Comparison of ENCODE assay signal across 26 cellular contexts in genomic region chr3:185208836-185209235, GRCh38. TPM values are rescaled to one million over a fixed set of nuclear protein-coding genes. Genes with fewer than 3 reads are reported as not detected.
"Had no signal": no experiment of that assay in that cellular context is flagged by ENCODE, and none has a peak within 500 bp of the region (broad histone marks: within the 10 kb centered on the region; RNA-seq: fewer than 3 reads in every experiment).

No MANE protein-coding gene starts in this region.

- H3K4me3 ChIP-seq: coronary artery, hepatocyte, mucosa of descending colon, psoas muscle, right lobe of liver, spleen, suprapubic skin, thyroid gland, upper lobe of right lung, vagina had no signal

- H3K9me3 ChIP-seq: mucosa of descending colon, neutrophil, psoas muscle, right lobe of liver, spleen, suprapubic skin, thyroid gland, upper lobe of right lung, vagina had no signal

- H3K27me3 ChIP-seq: foreskin keratinocyte, hepatocyte, neutrophil, right lobe of liver, spleen, suprapubic skin, thyroid gland, upper lobe of right lung, vagina had no signal

- FAIRE-seq: endothelial cell of umbilical vein had no signal

- ATAC-seq: foreskin keratinocyte; left cardiac atrium; naive thymus-derived CD8-positive, alpha-beta T cell; psoas muscle; upper lobe of right lung had no signal

- DNase-seq: effector CD4-positive, alpha-beta T cell; endodermal cell; erythroblast; foreskin keratinocyte; head of caudate nucleus; kidney; left cardiac atrium; mammary epithelial cell; mucosa of descending colon; naive thymus-derived CD8-positive, alpha-beta T cell; psoas muscle; retina; right lobe of liver; spleen; stimulated activated CD4-positive, alpha-beta T cell treated with anti-CD3 and anti-CD28 coated beads, Interleukin-15, amount 100 ng/mL, for 24 hours; stimulated activated CD4-positive, alpha-beta T cell treated with anti-CD3 and anti-CD28 coated beads, Interleukin-1b, Interleukin-23, amount 100 ng/mL, for 48 hours; stimulated activated CD4-positive, alpha-beta T cell treated with anti-CD3 and anti-CD28 coated beads, Interleukin-4, amount 100 ng/mL, for 4 hours; stimulated activated naive CD4-positive, alpha-beta T cell; thyroid gland; upper lobe of right lung had no signal

- H2AFZ ChIP-seq: hepatocyte had no signal

- H3K4me2 ChIP-seq: hepatocyte had no signal

- H3K4me1 ChIP-seq: foreskin keratinocyte, psoas muscle, right lobe of liver, spleen, suprapubic skin, thyroid gland, upper lobe of right lung, vagina had no signal

- H3K27ac ChIP-seq: coronary artery, foreskin keratinocyte, hepatocyte, neutrophil, psoas muscle, right lobe of liver, spleen, suprapubic skin, thyroid gland, upper lobe of right lung, vagina had no signal

- H3K79me2 ChIP-seq: hepatocyte had no signal

- H3K36me3 ChIP-seq: neutrophil, thyroid gland, vagina had no signal

RNA-seq across cellular contexts. Expression of gene C3orf70, which starts 56.0 kb away (rescaled TPM):
- total RNA-seq: naive thymus-derived CD8-positive, alpha-beta T cell had no signal
- polyA plus RNA-seq: foreskin keratinocyte had no signal
